Comparison of ENCODE assay signal across 2 cellular contexts in genomic region chr16:72850021-72850420, GRCh38.
TF ChIP-seq lines count a peak whose summit lies in the region.

No MANE protein-coding gene starts in this region.

TF ChIP-seq in A549, 52 proteins besides CTCF, POLR2A, EP300 and RAD21 (continued from another document):
- TF ChIP-seq, protein P1, sequence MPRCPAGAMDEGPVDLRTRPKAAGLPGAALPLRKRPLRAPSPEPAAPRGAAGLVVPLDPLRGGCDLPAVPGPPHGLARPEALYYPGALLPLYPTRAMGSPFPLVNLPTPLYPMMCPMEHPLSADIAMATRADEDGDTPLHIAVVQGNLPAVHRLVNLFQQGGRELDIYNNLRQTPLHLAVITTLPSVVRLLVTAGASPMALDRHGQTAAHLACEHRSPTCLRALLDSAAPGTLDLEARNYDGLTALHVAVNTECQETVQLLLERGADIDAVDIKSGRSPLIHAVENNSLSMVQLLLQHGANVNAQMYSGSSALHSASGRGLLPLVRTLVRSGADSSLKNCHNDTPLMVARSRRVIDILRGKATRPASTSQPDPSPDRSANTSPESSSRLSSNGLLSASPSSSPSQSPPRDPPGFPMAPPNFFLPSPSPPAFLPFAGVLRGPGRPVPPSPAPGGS (IDR thresholded peaks at IDR 0.05), result no peak
- TF ChIP-seq FOXS1 (CRISPR knock-in tag; IDR thresholded peaks at IDR 0.05), result no peak
- no peak for TF ChIP-seq RFX5 (IDR thresholded peaks at IDR 0.05)
- TF ChIP-seq EHMT2 (IDR thresholded peaks at IDR 0.05; ENCODE audit: low read depth), result no peak
- TF ChIP-seq PHF8 (IDR thresholded peaks at IDR 0.05; ENCODE audit: borderline replicate concordance, low read depth), result no peak
- no peak for TF ChIP-seq ZNF302 (CRISPR knock-in tag; IDR thresholded peaks at IDR 0.05)
- no peak for TF ChIP-seq SMC3 (IDR thresholded peaks at IDR 0.05)
- no peak for TF ChIP-seq HOXB13 (CRISPR knock-in tag; IDR thresholded peaks at IDR 0.05; ENCODE audit: low read depth)
- TF ChIP-seq POLR2AphosphoS2 (conservative IDR thresholded peaks at IDR 0.05; ENCODE audit: low read length), result no peak

TF ChIP-seq in SK-N-SH, 30 proteins besides CTCF, POLR2A, EP300 and RAD21 (continued from another document):
- TF ChIP-seq, protein P2, sequence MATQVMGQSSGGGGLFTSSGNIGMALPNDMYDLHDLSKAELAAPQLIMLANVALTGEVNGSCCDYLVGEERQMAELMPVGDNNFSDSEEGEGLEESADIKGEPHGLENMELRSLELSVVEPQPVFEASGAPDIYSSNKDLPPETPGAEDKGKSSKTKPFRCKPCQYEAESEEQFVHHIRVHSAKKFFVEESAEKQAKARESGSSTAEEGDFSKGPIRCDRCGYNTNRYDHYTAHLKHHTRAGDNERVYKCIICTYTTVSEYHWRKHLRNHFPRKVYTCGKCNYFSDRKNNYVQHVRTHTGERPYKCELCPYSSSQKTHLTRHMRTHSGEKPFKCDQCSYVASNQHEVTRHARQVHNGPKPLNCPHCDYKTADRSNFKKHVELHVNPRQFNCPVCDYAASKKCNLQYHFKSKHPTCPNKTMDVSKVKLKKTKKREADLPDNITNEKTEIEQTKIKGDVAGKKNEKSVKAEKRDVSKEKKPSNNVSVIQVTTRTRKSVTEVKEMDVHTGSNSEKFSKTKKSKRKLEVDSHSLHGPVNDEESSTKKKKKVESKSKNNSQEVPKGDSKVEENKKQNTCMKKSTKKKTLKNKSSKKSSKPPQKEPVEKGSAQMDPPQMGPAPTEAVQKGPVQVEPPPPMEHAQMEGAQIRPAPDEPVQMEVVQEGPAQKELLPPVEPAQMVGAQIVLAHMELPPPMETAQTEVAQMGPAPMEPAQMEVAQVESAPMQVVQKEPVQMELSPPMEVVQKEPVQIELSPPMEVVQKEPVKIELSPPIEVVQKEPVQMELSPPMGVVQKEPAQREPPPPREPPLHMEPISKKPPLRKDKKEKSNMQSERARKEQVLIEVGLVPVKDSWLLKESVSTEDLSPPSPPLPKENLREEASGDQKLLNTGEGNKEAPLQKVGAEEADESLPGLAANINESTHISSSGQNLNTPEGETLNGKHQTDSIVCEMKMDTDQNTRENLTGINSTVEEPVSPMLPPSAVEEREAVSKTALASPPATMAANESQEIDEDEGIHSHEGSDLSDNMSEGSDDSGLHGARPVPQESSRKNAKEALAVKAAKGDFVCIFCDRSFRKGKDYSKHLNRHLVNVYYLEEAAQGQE (IDR thresholded peaks at IDR 0.05; ENCODE audit: low read depth, low read length), result no peak
- TF ChIP-seq TAF1 (IDR thresholded peaks at IDR 0.05; ENCODE audit: borderline replicate concordance, low read depth, low read length) (no peak), POLR2AphosphoS5 (IDR thresholded peaks at IDR 0.05; ENCODE audit: low read depth, low read length) (no peak)
- TF ChIP-seq, protein P3, sequence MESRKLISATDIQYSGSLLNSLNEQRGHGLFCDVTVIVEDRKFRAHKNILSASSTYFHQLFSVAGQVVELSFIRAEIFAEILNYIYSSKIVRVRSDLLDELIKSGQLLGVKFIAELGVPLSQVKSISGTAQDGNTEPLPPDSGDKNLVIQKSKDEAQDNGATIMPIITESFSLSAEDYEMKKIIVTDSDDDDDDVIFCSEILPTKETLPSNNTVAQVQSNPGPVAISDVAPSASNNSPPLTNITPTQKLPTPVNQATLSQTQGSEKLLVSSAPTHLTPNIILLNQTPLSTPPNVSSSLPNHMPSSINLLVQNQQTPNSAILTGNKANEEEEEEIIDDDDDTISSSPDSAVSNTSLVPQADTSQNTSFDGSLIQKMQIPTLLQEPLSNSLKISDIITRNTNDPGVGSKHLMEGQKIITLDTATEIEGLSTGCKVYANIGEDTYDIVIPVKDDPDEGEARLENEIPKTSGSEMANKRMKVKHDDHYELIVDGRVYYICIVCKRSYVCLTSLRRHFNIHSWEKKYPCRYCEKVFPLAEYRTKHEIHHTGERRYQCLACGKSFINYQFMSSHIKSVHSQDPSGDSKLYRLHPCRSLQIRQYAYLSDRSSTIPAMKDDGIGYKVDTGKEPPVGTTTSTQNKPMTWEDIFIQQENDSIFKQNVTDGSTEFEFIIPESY (IDR thresholded peaks at IDR 0.05; ENCODE audit: borderline replicate concordance, low read depth), result no peak
- TF ChIP-seq, protein P4, sequence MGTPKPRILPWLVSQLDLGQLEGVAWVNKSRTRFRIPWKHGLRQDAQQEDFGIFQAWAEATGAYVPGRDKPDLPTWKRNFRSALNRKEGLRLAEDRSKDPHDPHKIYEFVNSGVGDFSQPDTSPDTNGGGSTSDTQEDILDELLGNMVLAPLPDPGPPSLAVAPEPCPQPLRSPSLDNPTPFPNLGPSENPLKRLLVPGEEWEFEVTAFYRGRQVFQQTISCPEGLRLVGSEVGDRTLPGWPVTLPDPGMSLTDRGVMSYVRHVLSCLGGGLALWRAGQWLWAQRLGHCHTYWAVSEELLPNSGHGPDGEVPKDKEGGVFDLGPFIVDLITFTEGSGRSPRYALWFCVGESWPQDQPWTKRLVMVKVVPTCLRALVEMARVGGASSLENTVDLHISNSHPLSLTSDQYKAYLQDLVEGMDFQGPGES (IDR thresholded peaks at IDR 0.05; ENCODE audit: low read depth, low read length), result no peak
TF ChIP-seq in SK-N-SH: peak in this region for 0.
